In the genomic region with DNA sequence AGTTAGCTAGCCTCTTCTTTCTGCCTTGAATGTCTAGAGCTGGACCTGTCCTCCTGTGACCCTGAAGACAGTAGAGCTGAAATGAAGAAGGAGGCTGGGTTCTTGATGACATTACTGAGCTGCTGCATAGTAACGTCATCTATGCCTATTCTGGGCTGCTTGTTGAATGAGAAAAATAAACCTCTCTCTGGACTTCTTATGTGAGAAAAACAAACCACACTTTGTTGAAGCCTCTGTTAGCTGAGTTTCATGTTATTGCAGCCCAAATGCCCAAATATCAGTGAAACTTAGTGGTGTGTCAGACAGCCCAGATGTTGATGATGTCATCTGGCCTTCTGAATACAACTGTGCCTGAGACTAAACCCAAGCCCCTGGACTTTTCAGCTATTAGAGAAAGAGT, we compare ENCODE assay signal across 8 cellular contexts.
DNase-seq lines count a peak whose midpoint lies in the region; ATAC-seq, FAIRE-seq and TF ChIP-seq lines count a peak whose summit lies in the region.

No MANE protein-coding gene starts in this region.

- H3K27ac ChIP-seq in HepG2 (ENCODE audit: extremely low read length, insufficient read depth, low read length) (no peak overlapping the region), right lobe of liver (no peak overlapping the region), cingulate gyrus (ENCODE audit: low read depth, low read length) (peak overlapping the region; percentile 73), suprapubic skin (peak overlapping the region; percentile 67), spleen (peak overlapping the region in 1 of 8 donors; percentile 66)

- intact Hi-C loops in HepG2 (cut with micrococcal nuclease; ENCODE audit: unreplicated experiment) (no loop called here), right lobe of liver (cut with DNase I) (loop anchor here (10.0 kb wide), 1 partner anchor 655 kb away; no protein-coding TSS in a partner anchor), spleen (cut with DNase I; ENCODE audit: low total_unique reads) (loop anchor here (5.0 to 10.0 kb wide), 2 partner anchors 788 to 895 kb away; no protein-coding TSS in a partner anchor)

- no peak for TF ChIP-seq EP300 in HepG2 (IDR thresholded peaks at IDR 0.05; ENCODE audit: low read depth in 2 of 2, low read length in 2 of 2)
- no peak for TF ChIP-seq EP300 in HepG2 (CRISPR knock-in tag; IDR thresholded peaks at IDR 0.05; ENCODE audit: borderline replicate concordance)
- no peak for TF ChIP-seq EP300 in suprapubic skin (IDR thresholded peaks at IDR 0.05)

- CTCF ChIA-PET in HepG2 (lab: Yijun Ruan, JAX; ENCODE audit: low intra/inter-chr PET ratio, low total read pairs) = no interaction called here

- TF ChIP-seq POLR2A in HepG2 (IDR thresholded peaks at IDR 0.05; ENCODE audit: insufficient read depth in 1 of 2, low read depth in 2 of 2, low read length in 2 of 2) (no peak), right lobe of liver (IDR thresholded peaks at IDR 0.05) (no peak), suprapubic skin (IDR thresholded peaks at IDR 0.05) (no peak), spleen (IDR thresholded peaks at IDR 0.05) (no peak)

- H3K36me3 ChIP-seq in HepG2 (replicated peaks in 1 of 2; ENCODE audit: control insufficient read depth in 1 of 2, insufficient read depth in 2 of 2, low read length in 2 of 2) = no peaks in the 10 kb centered on the region
- no peaks in the 10 kb centered on the region for H3K36me3 ChIP-seq in right lobe of liver
- no peaks in the 10 kb centered on the region for H3K36me3 ChIP-seq in suprapubic skin
- H3K36me3 ChIP-seq in spleen = no peaks in the 10 kb centered on the region

- FAIRE-seq in HepG2 (lab: Jason Lieb, UNC) = no peak

- H3K9me3 ChIP-seq in HepG2 (ENCODE audit: low read length) = no peaks in the 10 kb centered on the region
- no peaks in the 10 kb centered on the region for H3K9me3 ChIP-seq in right lobe of liver
- no peaks in the 10 kb centered on the region for H3K9me3 ChIP-seq in suprapubic skin
- H3K9me3 ChIP-seq in spleen = no peaks in the 10 kb centered on the region

- H3K79me2 ChIP-seq in HepG2 (ENCODE audit: insufficient read depth, low read length) = no peaks in the 10 kb centered on the region

- H3K27me3 ChIP-seq in HepG2 (ENCODE audit: control insufficient read depth in 1 of 2, insufficient read depth in 2 of 2, low read length in 2 of 2) (0 out of 5 replicates have a peak, but pooled peaks cover 0 to 8% of the 10 kb centered on the region in 2 experiments), right lobe of liver (peaks cover 0 to 4% of the 10 kb centered on the region in 2 donors), suprapubic skin (peaks cover 3% of the 10 kb centered on the region), spleen (replicated peaks in 1 of 7) (peaks cover 0 to 17% (median 0%) of the 10 kb centered on the region in 7 donors)

- H4K20me1 ChIP-seq in HepG2 (ENCODE audit: insufficient read depth, low read length) = no peaks in the 10 kb centered on the region

- 0% methylated on average over 1 of the region's 1 CpG for WGBS in HepG2 (ENCODE audit: low lambda C conversion rate)
- WGBS in right lobe of liver (ENCODE audit: insufficient coverage, low coverage, low lambda C conversion rate, missing lambda C conversion rate) = 27% methylated on average over 1 of the region's 1 CpG
- WGBS in suprapubic skin = 54% methylated on average over 1 of the region's 1 CpG
- 61 to 85% (median 74%) methylated on average over 1 of the region's 1 CpG for WGBS in spleen, 5 donors

- in situ Hi-C loops in HepG2 (cut with HindIII; ENCODE audit: extremely low pct_ligation_motif_present, low pct_unique_long_range_greater_than_20kb) = loop anchor here (5.0 kb wide), 2 partner anchors 788 to 903 kb away; no protein-coding TSS in a partner anchor

- no peak overlapping the region for H3K9ac ChIP-seq in HepG2 (ENCODE audit: insufficient read depth, low read depth, low read length)

- H2AFZ ChIP-seq in HepG2 (ENCODE audit: low read length) = no peak overlapping the region

- no peak for TF ChIP-seq RAD21 in HepG2 (CRISPR knock-in tag; IDR thresholded peaks at IDR 0.05)

- ATAC-seq in HepG2 (no peak), right lobe of liver (no peak), HG03139 (IDR thresholded peaks at IDR 0.05; ENCODE audit: unreplicated experiment) (peak; percentile 72)

- H3K4me3 ChIP-seq in HepG2 (replicated peaks in 1 of 3; ENCODE audit: insufficient read depth in 1 of 3, low read depth in 2 of 3, low read length in 3 of 3) = no peak overlapping the region
- H3K4me3 ChIP-seq in right lobe of liver = no peak overlapping the region
- no peak overlapping the region for H3K4me3 ChIP-seq in suprapubic skin
- no peak overlapping the region for H3K4me3 ChIP-seq in spleen

- BruUV-seq in HepG2 (replicated peaks; lab: Mats Ljungman, UMichigan) = no TSS peak

- POLR2A ChIA-PET in HepG2 (lab: Yijun Ruan, JAX) = no interaction called here

- no peak for TF ChIP-seq CTCF in HepG2 (CRISPR knock-in tag; IDR thresholded peaks at IDR 0.05)
- no peak for TF ChIP-seq CTCF in right lobe of liver (IDR thresholded peaks at IDR 0.05)
- TF ChIP-seq CTCF in suprapubic skin (IDR thresholded peaks at IDR 0.05) = no peak
- no peak for TF ChIP-seq CTCF in spleen (IDR thresholded peaks at IDR 0.05 in 8 of 11, conservative IDR thresholded peaks at IDR 0.05 in 3 of 11)

- DNase-seq in HepG2 (ENCODE audit: low spot score) = no peak
- no peak for DNase-seq in right lobe of liver
- no peak for DNase-seq in suprapubic skin (ENCODE audit: low spot score in 2 of 2)
- no peak for DNase-seq in spleen
- DNase-seq in SHP77 (lab: John Stamatoyannopoulos, UW) = no peak
- no peak for DNase-seq in activated gamma-delta T cell treated with Interleukin-2 at 50 U/mL for 16 hours

- no peak overlapping the region for H3K4me2 ChIP-seq in HepG2 (ENCODE audit: low read depth, low read length)

- H3K4me1 ChIP-seq in HepG2 (ENCODE audit: insufficient read depth, low read length) (peaks cover 32% of the 10 kb centered on the region), right lobe of liver (no peaks in the 10 kb centered on the region), suprapubic skin (peaks cover 10% of the 10 kb centered on the region), spleen (peaks cover 0 to 17% (median 12%) of the 10 kb centered on the region in 6 donors)

TF ChIP-seq in HepG2, 621 proteins besides CTCF, POLR2A, EP300 and RAD21 (continues in another document):
- TF ChIP-seq CREB1 (IDR thresholded peaks at IDR 0.05) = peak; percentile 56
- TF ChIP-seq CREB1 (CRISPR knock-in tag; IDR thresholded peaks at IDR 0.05) = no peak
- TF ChIP-seq, protein P1, sequence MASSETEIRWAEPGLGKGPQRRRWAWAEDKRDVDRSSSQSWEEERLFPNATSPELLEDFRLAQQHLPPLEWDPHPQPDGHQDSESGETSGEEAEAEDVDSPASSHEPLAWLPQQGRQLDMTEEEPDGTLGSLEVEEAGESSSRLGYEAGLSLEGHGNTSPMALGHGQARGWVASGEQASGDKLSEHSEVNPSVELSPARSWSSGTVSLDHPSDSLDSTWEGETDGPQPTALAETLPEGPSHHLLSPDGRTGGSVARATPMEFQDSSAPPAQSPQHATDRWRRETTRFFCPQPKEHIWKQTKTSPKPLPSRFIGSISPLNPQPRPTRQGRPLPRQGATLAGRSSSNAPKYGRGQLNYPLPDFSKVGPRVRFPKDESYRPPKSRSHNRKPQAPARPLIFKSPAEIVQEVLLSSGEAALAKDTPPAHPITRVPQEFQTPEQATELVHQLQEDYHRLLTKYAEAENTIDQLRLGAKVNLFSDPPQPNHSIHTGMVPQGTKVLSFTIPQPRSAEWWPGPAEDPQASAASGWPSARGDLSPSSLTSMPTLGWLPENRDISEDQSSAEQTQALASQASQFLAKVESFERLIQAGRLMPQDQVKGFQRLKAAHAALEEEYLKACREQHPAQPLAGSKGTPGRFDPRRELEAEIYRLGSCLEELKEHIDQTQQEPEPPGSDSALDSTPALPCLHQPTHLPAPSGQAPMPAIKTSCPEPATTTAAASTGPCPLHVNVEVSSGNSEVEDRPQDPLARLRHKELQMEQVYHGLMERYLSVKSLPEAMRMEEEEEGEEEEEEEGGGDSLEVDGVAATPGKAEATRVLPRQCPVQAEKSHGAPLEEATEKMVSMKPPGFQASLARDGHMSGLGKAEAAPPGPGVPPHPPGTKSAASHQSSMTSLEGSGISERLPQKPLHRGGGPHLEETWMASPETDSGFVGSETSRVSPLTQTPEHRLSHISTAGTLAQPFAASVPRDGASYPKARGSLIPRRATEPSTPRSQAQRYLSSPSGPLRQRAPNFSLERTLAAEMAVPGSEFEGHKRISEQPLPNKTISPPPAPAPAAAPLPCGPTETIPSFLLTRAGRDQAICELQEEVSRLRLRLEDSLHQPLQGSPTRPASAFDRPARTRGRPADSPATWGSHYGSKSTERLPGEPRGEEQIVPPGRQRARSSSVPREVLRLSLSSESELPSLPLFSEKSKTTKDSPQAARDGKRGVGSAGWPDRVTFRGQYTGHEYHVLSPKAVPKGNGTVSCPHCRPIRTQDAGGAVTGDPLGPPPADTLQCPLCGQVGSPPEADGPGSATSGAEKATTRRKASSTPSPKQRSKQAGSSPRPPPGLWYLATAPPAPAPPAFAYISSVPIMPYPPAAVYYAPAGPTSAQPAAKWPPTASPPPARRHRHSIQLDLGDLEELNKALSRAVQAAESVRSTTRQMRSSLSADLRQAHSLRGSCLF (CRISPR knock-in tag; IDR thresholded peaks at IDR 0.05; ENCODE audit: borderline replicate concordance) = no peak

Comparison
In these comparisons a context has a peak if more than half of its experiments do, and no peak if none do; other contexts are left out.
1. H3K27ac ChIP-seq: peak in cingulate gyrus (single experiment) and suprapubic skin (single experiment); none in HepG2 (single experiment) and right lobe of liver (0 of 3).